In the genomic region with DNA sequence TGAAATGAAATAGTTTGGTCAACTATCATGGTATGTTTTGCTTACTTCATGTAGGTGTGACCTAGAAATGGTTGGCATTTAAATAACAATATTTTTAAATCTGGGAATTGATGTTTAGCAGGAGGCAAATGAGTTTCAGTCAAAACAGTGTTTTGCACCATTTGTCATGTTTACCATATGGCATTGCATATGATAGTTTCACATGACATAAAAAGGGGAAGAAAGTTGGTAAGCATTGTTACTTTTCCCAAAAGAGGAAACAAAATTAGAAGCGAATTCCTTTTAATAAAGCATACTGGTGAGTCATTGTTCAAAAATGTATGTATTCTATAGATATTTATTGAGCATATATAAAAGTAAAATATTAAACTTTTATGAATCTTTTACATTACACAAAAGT, we compare ENCODE assay signal across 10 cellular contexts. TPM values are rescaled to one million over a fixed set of nuclear protein-coding genes. Genes with fewer than 3 reads are reported as not detected.
DNase-seq lines count a peak whose midpoint lies in the region; ATAC-seq and TF ChIP-seq lines count a peak whose summit lies in the region.
"Had no signal": no experiment of that assay in that cellular context is flagged by ENCODE, and none has a peak within 500 bp of the region (broad histone marks: within the 10 kb centered on the region; RNA-seq: fewer than 3 reads in every experiment).

No MANE protein-coding gene starts in this region.

- no peaks in the 10 kb centered on the region for H3K36me3 ChIP-seq in mammary epithelial cell (ENCODE audit: insufficient read depth, low read length)
- H3K36me3 ChIP-seq: stomach had no signal

- H3K27ac Mint-ChIP-seq in Calu3 (ENCODE audit: unreplicated experiment) (peak overlapping the region; percentile 3), nephron progenitor cell (no peak overlapping the region)

- TF ChIP-seq CTCF in Calu3 (IDR thresholded peaks at IDR 0.05; ENCODE audit: unreplicated experiment) (no peak), mammary epithelial cell (conservative IDR thresholded peaks at IDR 0.05 in 1 of 2, IDR thresholded peaks at IDR 0.05 in 1 of 2; ENCODE audit: extremely low read depth in 1 of 2, insufficient read depth in 1 of 2, low read depth in 1 of 2, low read length in 2 of 2) (no peak), nephron progenitor cell (IDR thresholded peaks at IDR 0.05) (no peak)

- peaks cover 70% of the 10 kb centered on the region for H3K4me1 Mint-ChIP-seq in Calu3 (ENCODE audit: low read depth, unreplicated experiment)
- H3K4me1 Mint-ChIP-seq in nephron progenitor cell, result peaks cover 36% of the 10 kb centered on the region

- H3K36me3 Mint-ChIP-seq in Calu3 (ENCODE audit: insufficient read depth, unreplicated experiment) (peaks cover 35% of the 10 kb centered on the region), nephron progenitor cell (ENCODE audit: low read depth) (peaks cover 9% of the 10 kb centered on the region)

- 93% methylated on average over 1 of the region's 1 CpG for WGBS in mammary epithelial cell (ENCODE audit: low coverage, missing lambda C conversion rate)

- H3K9me3 ChIP-seq in mammary epithelial cell (replicated peaks; ENCODE audit: insufficient read depth, low read length), result no peaks in the 10 kb centered on the region
- H3K9me3 ChIP-seq: stomach had no signal

- peak overlapping the region in 2 of 3 experiments; percentile 43 to 64 for H3K4me3 ChIP-seq in mammary epithelial cell (replicated peaks in 1 of 3; ENCODE audit: insufficient read depth in 1 of 3, low read depth in 2 of 3, low read length in 3 of 3)

- H2AFZ ChIP-seq in mammary epithelial cell (ENCODE audit: low read depth, low read length), result no peak overlapping the region

- no peaks in the 10 kb centered on the region for H3K9me3 Mint-ChIP-seq in Calu3 (ENCODE audit: low read depth, unreplicated experiment)
- H3K9me3 Mint-ChIP-seq in nephron progenitor cell, result peaks cover 7% of the 10 kb centered on the region
- H3K9me3 Mint-ChIP-seq: neural crest cell had no signal

- peaks cover 41% of the 10 kb centered on the region for H3K4me1 ChIP-seq in mammary epithelial cell (ENCODE audit: insufficient read depth, low read length)

- in situ Hi-C loops in mammary epithelial cell (cut with MboI; ENCODE audit: low sequenced_read_pairs in 2 of 2), result no loop called here

- H3K27ac ChIP-seq in mammary epithelial cell (ENCODE audit: insufficient read depth, low read depth, low read length), result peak overlapping the region; percentile 96

- H3K27me3 Mint-ChIP-seq in Calu3 (ENCODE audit: unreplicated experiment), result no peaks in the 10 kb centered on the region
- no peaks in the 10 kb centered on the region for H3K27me3 Mint-ChIP-seq in nephron progenitor cell (ENCODE audit: low read depth, poor library complexity)

- CTCF ChIA-PET in Calu3 (lab: Charles Lee), result no interaction called here
- CTCF ChIA-PET in mammary epithelial cell (lab: Charles Lee; ENCODE audit: low non-redundant PET), result no interaction called here

- dilution Hi-C loops in mammary epithelial cell (cut with HindIII; ENCODE audit: low sequenced_read_pairs), result no loop called here

- H3K4me3 Mint-ChIP-seq in Calu3 (ENCODE audit: low read depth, unreplicated experiment) (peak overlapping the region; percentile 93), nephron progenitor cell (peak overlapping the region; percentile 94)

- H3K9ac ChIP-seq in mammary epithelial cell (ENCODE audit: insufficient read depth, low read length), result peak overlapping the region; percentile 91

- BruUV-seq in Calu3 (replicated peaks; lab: Mats Ljungman, UMichigan) (no TSS peak), mammary epithelial cell (replicated peaks; lab: Mats Ljungman, UMichigan) (no TSS peak)

- no peaks in the 10 kb centered on the region for H4K20me1 ChIP-seq in mammary epithelial cell (ENCODE audit: insufficient read depth, low read length)

- peak overlapping the region; percentile 85 for H3K4me2 ChIP-seq in mammary epithelial cell (ENCODE audit: insufficient read depth, low read depth, low read length)

- ATAC-seq in GM21786 (IDR thresholded peaks at IDR 0.05; ENCODE audit: unreplicated experiment) (no peak), GM18511 (IDR thresholded peaks at IDR 0.05; ENCODE audit: unreplicated experiment) (no peak)

- no peak for DNase-seq in Calu3
- peak; percentile 44 for DNase-seq in NAMALWA (ENCODE audit: low spot score)
- DNase-seq in mammary epithelial cell, result no peak
- DNase-seq in nephron progenitor cell, result no peak
- DNase-seq in NCI-H1694 (lab: John Stamatoyannopoulos, UW), result no peak
- DNase-seq in stimulated activated CD4-positive, alpha-beta T cell treated with anti-CD3 and anti-CD28 coated beads, Interleukin-4, amount 100 ng/mL, for 4 hours, result no peak
- DNase-seq: stomach had no signal

- intact Hi-C loops in Calu3 (cut with micrococcal nuclease; ENCODE audit: unreplicated experiment), result no loop called here
- intact Hi-C loops in mammary epithelial cell (cut with micrococcal nuclease), result no loop called here

- peaks cover 73% of the 10 kb centered on the region for H3K79me2 ChIP-seq in mammary epithelial cell (ENCODE audit: insufficient read depth, low read length)

- no peaks in the 10 kb centered on the region for H3K27me3 ChIP-seq in mammary epithelial cell (ENCODE audit: insufficient read depth, low read length)
- H3K27me3 ChIP-seq: stomach had no signal

RNA-seq across cellular contexts. Expression of gene RNF13, which starts 2.3 kb away (rescaled TPM):
- 101 and 108 TPM in 2 replicates for total RNA-seq in Calu3 (2022)
- total RNA-seq in mammary epithelial cell, result 100 to 1,000 TPM in 1 of 2 donors, 10 to 100 TPM in 1; 39.7 to 105 TPM
- polyA plus RNA-seq in mammary epithelial cell, result 31.7 TPM
- 147 TPM for polyA minus RNA-seq in mammary epithelial cell

RNA-seq across cellular contexts. Expression of gene ANKUB1, which starts 23.0 kb away (rescaled TPM):
- total RNA-seq in Calu3 (2022) (not detected in 2 replicates), mammary epithelial cell (under 1 TPM in 1 of 2 donors, not detected in 1; 0.17 TPM)
- polyA plus RNA-seq in mammary epithelial cell, result 0.15 TPM
- polyA minus RNA-seq in mammary epithelial cell, result not detected
- total RNA-seq: neural crest cell, stomach had no signal
- polyA plus RNA-seq: stomach had no signal
